8 cellular contexts compared by ENCODE assay signal in genomic region chr7:158495780-158496179, GRCh38.
DNase-seq lines count a peak whose midpoint lies in the region; ATAC-seq, FAIRE-seq and TF ChIP-seq lines count a peak whose summit lies in the region.

No MANE protein-coding gene starts in this region.

- SMC1A ChIA-PET in GM12878 (lab: Charles Lee; ENCODE audit: uncharacterized antibody, unreplicated experiment), result no interaction called here

- 13% methylated on average over 6 of the region's 6 CpGs for WGBS in GM12878 (ENCODE audit: insufficient coverage, insufficient replicate concordance, low lambda C conversion rate, missing lambda C conversion rate)

- no peak overlapping the region for H3K4me3 Mint-ChIP-seq in activated naive CD4-positive, alpha-beta T cell treated with anti-CD3 and anti-CD28 coated beads for 36 hours
- H3K4me3 Mint-ChIP-seq in stimulated activated naive B cell treated with anti-CD40 and anti-IgM and Interleukin-4, amounts not matched to agents 10 μg/mL and 1 μg/mL and 100 μg/mL, for 72 hours, result no peak overlapping the region

- H3K4me3 ChIP-seq in GM12878 (no peak overlapping the region), tibial artery (no peak overlapping the region)

- H3K27me3 ChIP-seq in GM12878 (replicated peaks in 1 of 2; ENCODE audit: control insufficient read depth in 2 of 2, insufficient read depth in 2 of 2, low read length in 1 of 2) (no peaks in the 10 kb centered on the region), tibial artery (peaks cover 0 to 42% of the 10 kb centered on the region in 2 donors)

- H3K9me3 ChIP-seq in GM12878 (replicated peaks; ENCODE audit: control insufficient read depth, insufficient read depth, low read length), result no peaks in the 10 kb centered on the region; the same call in 2 of the 3 replicates
- no peaks in the 10 kb centered on the region for H3K9me3 ChIP-seq in tibial artery

- TF ChIP-seq POLR2A in GM12878 (IDR thresholded peaks at IDR 0.05; ENCODE audit: low read depth, low read length), result no peak

- FAIRE-seq in GM12878 (lab: Jason Lieb, UNC), result no peak

- no peaks in the 10 kb centered on the region for H3K79me2 ChIP-seq in GM12878 (ENCODE audit: control insufficient read depth, insufficient read depth, low read length)

- H2AFZ ChIP-seq in GM12878 (ENCODE audit: control insufficient read depth, low read depth, low read length), result no peak overlapping the region

- H3K9me3 Mint-ChIP-seq in activated naive CD4-positive, alpha-beta T cell treated with anti-CD3 and anti-CD28 coated beads for 36 hours, result peaks cover 2% of the 10 kb centered on the region
- H3K9me3 Mint-ChIP-seq in stimulated activated naive B cell treated with anti-CD40 and anti-IgM and Interleukin-4, amounts not matched to agents 10 μg/mL and 1 μg/mL and 100 μg/mL, for 72 hours, result no peaks in the 10 kb centered on the region

- CTCF ChIA-PET in activated naive CD4-positive, alpha-beta T cell treated with anti-CD3 and anti-CD28 coated beads for 36 hours (lab: Charles Lee), result no interaction called here
- CTCF ChIA-PET in GM12878 (lab: Yijun Ruan, JAX), result no interaction called here

- no peaks in the 10 kb centered on the region for H3K4me1 Mint-ChIP-seq in activated naive CD4-positive, alpha-beta T cell treated with anti-CD3 and anti-CD28 coated beads for 36 hours (ENCODE audit: low read depth)
- peaks cover 3 to 6% of the 10 kb centered on the region in 2 donors for H3K4me1 Mint-ChIP-seq in stimulated activated naive B cell treated with anti-CD40 and anti-IgM and Interleukin-4, amounts not matched to agents 10 μg/mL and 1 μg/mL and 100 μg/mL, for 72 hours

- H3K27me3 Mint-ChIP-seq in activated naive CD4-positive, alpha-beta T cell treated with anti-CD3 and anti-CD28 coated beads for 36 hours (ENCODE audit: low read depth), result peaks cover 21% of the 10 kb centered on the region
- peaks cover 5 to 25% of the 10 kb centered on the region in 2 donors for H3K27me3 Mint-ChIP-seq in stimulated activated naive B cell treated with anti-CD40 and anti-IgM and Interleukin-4, amounts not matched to agents 10 μg/mL and 1 μg/mL and 100 μg/mL, for 72 hours

- ATAC-seq in GM12878 (peak; percentile 50; the same call in 2 of the 3 replicates), GM19324 (IDR thresholded peaks at IDR 0.05; ENCODE audit: low FRiP score, unreplicated experiment) (no peak)
- peak; percentile 61 to 69 for ATAC-seq in stimulated activated naive B cell treated with anti-CD40 and anti-IgM and Interleukin-4, amounts not matched to agents 10 μg/mL and 1 μg/mL and 100 μg/mL, for 72 hours (replicated peaks)

- no peaks in the 10 kb centered on the region for H4K20me1 ChIP-seq in GM12878 (ENCODE audit: control insufficient read depth, insufficient read depth)

- intact Hi-C loops in activated naive CD4-positive, alpha-beta T cell treated with anti-CD3 and anti-CD28 coated beads for 36 hours (cut with micrococcal nuclease), result no loop called here
- intact Hi-C loops in GM12878 (cut with micrococcal nuclease; ENCODE audit: unreplicated experiment), result no loop called here
- intact Hi-C loops in tibial artery (cut with DNase I; ENCODE audit: low total_unique reads), result no loop called here

- TF ChIP-seq RAD21 in GM12878 (IDR thresholded peaks at IDR 0.05; ENCODE audit: insufficient read depth, low read depth, low read length), result peak; percentile 36; the same call in 1 of the 2 replicates

- RAD21 ChIA-PET in GM12878 (lab: Charles Lee; ENCODE audit: unreplicated experiment), result no interaction called here

- no peak overlapping the region for H3K27ac Mint-ChIP-seq in activated naive CD4-positive, alpha-beta T cell treated with anti-CD3 and anti-CD28 coated beads for 36 hours
- H3K27ac Mint-ChIP-seq in stimulated activated naive B cell treated with anti-CD40 and anti-IgM and Interleukin-4, amounts not matched to agents 10 μg/mL and 1 μg/mL and 100 μg/mL, for 72 hours, result no peak overlapping the region

- no peaks in the 10 kb centered on the region for H3K36me3 ChIP-seq in GM12878 (ENCODE audit: control insufficient read depth in 2 of 2, insufficient read depth in 2 of 2, low read length in 1 of 2)
- no peaks in the 10 kb centered on the region for H3K36me3 ChIP-seq in tibial artery

- H3K9ac ChIP-seq in GM12878 (ENCODE audit: control insufficient read depth, insufficient read depth, low read length), result no peak overlapping the region

- H3K27ac ChIP-seq in GM12878 (ENCODE audit: control insufficient read depth, insufficient read depth) (no peak overlapping the region), tibial artery (no peak overlapping the region)

- BruUV-seq in GM12878 (replicated peaks; lab: Mats Ljungman, UMichigan), result no TSS peak

- no peak overlapping the region for H3K4me2 ChIP-seq in GM12878 (ENCODE audit: control insufficient read depth, insufficient read depth)

- no peaks in the 10 kb centered on the region for H3K36me3 Mint-ChIP-seq in activated naive CD4-positive, alpha-beta T cell treated with anti-CD3 and anti-CD28 coated beads for 36 hours (ENCODE audit: low read depth)
- no peaks in the 10 kb centered on the region for H3K36me3 Mint-ChIP-seq in stimulated activated naive B cell treated with anti-CD40 and anti-IgM and Interleukin-4, amounts not matched to agents 10 μg/mL and 1 μg/mL and 100 μg/mL, for 72 hours

- TF ChIP-seq EP300 in GM12878 (IDR thresholded peaks at IDR 0.05; ENCODE audit: borderline replicate concordance in 1 of 2, control insufficient read depth in 1 of 2, low read depth in 2 of 2, low read length in 2 of 2), result no peak

- POLR2A ChIA-PET in GM12878 (lab: Charles Lee), result no interaction called here

- in situ Hi-C loops in GM12878 (cut with MboI), result no loop called here

- H3K4me1 ChIP-seq in GM12878 (ENCODE audit: control insufficient read depth, insufficient read depth, low read length), result no peaks in the 10 kb centered on the region
- no peaks in the 10 kb centered on the region for H3K4me1 ChIP-seq in tibial artery

- TF ChIP-seq CTCF in GM12878 (IDR thresholded peaks at IDR 0.05 in 2 of 3, conservative IDR thresholded peaks at IDR 0.05 in 1 of 3; ENCODE audit: control insufficient read depth in 2 of 3, extremely low read depth in 1 of 3, insufficient read depth in 1 of 3, low read depth in 3 of 3, low read length in 3 of 3) (peak in 2 of 3 experiments; percentile 6 to 26; a peak in 2 of 6 replicates), tibial artery (IDR thresholded peaks at IDR 0.05) (no peak)

- DNase-seq in activated naive CD4-positive, alpha-beta T cell treated with anti-CD3 and anti-CD28 coated beads for 36 hours, result peak; percentile 47
- no peak for DNase-seq in activated naive CD4-positive, alpha-beta T cell (lab: John Stamatoyannopoulos, UW)
- DNase-seq in NCI-H1436 treated with DMSO at 0.1 percent for 48 hours (lab: John Stamatoyannopoulos, UW) (peak; percentile 24), GM12878 (ENCODE audit: low read depth, low spot score) (no peak), tibial artery (no peak), NOMO-1 treated with dmso at 0.1 percent for 144 hours (lab: John Stamatoyannopoulos, UW; ENCODE audit: unreplicated experiment) (no peak)
- no peak for DNase-seq in stimulated activated naive B cell treated with anti-CD40 and anti-IgM and Interleukin-4, amounts not matched to agents 10 μg/mL and 1 μg/mL and 100 μg/mL, for 72 hours

TF ChIP-seq in GM12878, 131 proteins besides CTCF, POLR2A, EP300 and RAD21:
- TF ChIP-seq ETV6 (conservative IDR thresholded peaks at IDR 0.05 in 1 of 2, IDR thresholded peaks at IDR 0.05 in 1 of 2; ENCODE audit: borderline replicate concordance in 1 of 2, low read depth in 1 of 2) (no peak), HDAC2 (IDR thresholded peaks at IDR 0.05) (no peak), CEBPB (IDR thresholded peaks at IDR 0.05; ENCODE audit: borderline replicate concordance in 1 of 2, low read depth in 2 of 2, low read length in 2 of 2) (no peak), KAT2A (conservative IDR thresholded peaks at IDR 0.05; ENCODE audit: control insufficient read depth, low read depth, low read length) (no peak), YBX1 (IDR thresholded peaks at IDR 0.05) (no peak), MYB (IDR thresholded peaks at IDR 0.05; ENCODE audit: borderline replicate concordance, low read depth, low read length) (no peak), NRF1 (conservative IDR thresholded peaks at IDR 0.05; ENCODE audit: low read depth, low read length) (no peak), PML (IDR thresholded peaks at IDR 0.05; ENCODE audit: low read length) (no peak), CHD1 (IDR thresholded peaks at IDR 0.05; ENCODE audit: low read depth, low read length) (no peak), BHLHE40 (IDR thresholded peaks at IDR 0.05; ENCODE audit: borderline replicate concordance in 1 of 2, low read depth in 2 of 2, low read length in 1 of 2) (no peak)

Comparison
In these comparisons a context has a peak if more than half of its experiments do, and no peak if none do; other contexts are left out.
1. DNase-seq: peak in activated naive CD4-positive, alpha-beta T cell treated with anti-CD3 and anti-CD28 coated beads for 36 hours (single experiment) and NCI-H1436 treated with DMSO at 0.1 percent for 48 hours (single experiment); none in activated naive CD4-positive, alpha-beta T cell (0 of 4), GM12878 (single experiment), stimulated activated naive B cell treated with anti-CD40 and anti-IgM and Interleukin-4, amounts not matched to agents 10 μg/mL and 1 μg/mL and 100 μg/mL, for 72 hours (single experiment), tibial artery (0 of 2) and NOMO-1 treated with dmso at 0.1 percent for 144 hours (single experiment).
2. CTCF ChIP-seq: peak in GM12878 (2 of 3); none in tibial artery (0 of 2).